Comparison of ENCODE assay signal across 9 cellular contexts in the genomic region with DNA sequence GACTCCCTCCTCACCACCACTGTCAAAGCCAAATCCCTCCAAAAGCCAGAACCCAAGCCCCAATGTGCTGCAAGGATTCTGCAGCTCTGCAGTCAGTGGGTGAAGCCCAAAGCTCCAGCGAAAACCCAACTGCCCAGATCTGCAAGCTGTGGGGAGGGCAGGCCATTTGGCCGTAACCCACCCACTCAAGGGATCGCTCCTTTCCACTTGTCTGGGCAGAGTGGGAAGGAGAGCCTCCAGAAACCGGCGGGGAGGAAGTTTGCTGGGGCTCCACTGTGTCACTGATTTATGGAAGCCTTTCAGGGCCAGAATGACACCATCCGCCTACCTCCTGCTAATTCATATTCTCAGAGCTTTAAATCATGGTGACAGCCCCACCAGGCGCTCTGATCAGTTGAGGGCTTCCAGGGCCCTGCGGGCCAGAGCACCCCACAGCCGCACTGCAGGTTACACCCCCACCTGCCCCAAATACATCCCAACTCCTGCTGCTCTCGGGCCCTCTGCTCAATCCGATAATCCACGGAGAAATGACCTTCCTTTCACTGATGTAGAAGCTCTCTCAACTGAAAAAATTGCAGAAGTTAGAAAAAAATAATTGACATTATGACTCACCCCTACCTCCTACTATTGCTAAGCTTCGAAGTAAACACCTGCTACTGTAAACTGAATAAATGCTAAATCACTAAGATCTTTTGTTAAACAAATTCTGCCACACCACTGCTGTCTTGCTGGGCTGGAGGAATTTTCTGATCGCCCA. TPM values are rescaled to one million over a fixed set of nuclear protein-coding genes. Genes with fewer than 3 reads are reported as not detected.
DNase-seq lines count a peak whose midpoint lies in the region; ATAC-seq and TF ChIP-seq lines count a peak whose summit lies in the region.
"Had no signal": no experiment of that assay in that cellular context is flagged by ENCODE, and none has a peak within 500 bp of the region (broad histone marks: within the 10 kb centered on the region; RNA-seq: fewer than 3 reads in every experiment).

No MANE protein-coding gene starts in this region.

- H3K4me1 ChIP-seq in CD8-positive, alpha-beta T cell (ENCODE audit: insufficient read depth, low read length): no peaks in the 10 kb centered on the region

- intact Hi-C loops in CD8-positive, alpha-beta T cell (cut with DNase I, micrococcal nuclease): no loop called here

- no peaks in the 10 kb centered on the region for H3K9me3 ChIP-seq in CD8-positive, alpha-beta T cell (ENCODE audit: low read length)

- no peaks in the 10 kb centered on the region for H3K36me3 Mint-ChIP-seq in brain
- H3K36me3 Mint-ChIP-seq in progenitor cell of endocrine pancreas (ENCODE audit: insufficient read depth): no peaks in the 10 kb centered on the region
- H3K36me3 Mint-ChIP-seq in CD8-positive, alpha-beta T cell: no peaks in the 10 kb centered on the region
- H3K36me3 Mint-ChIP-seq: activated naive CD8-positive, alpha-beta T cell had no signal

- TF ChIP-seq CTCF in brain (conservative IDR thresholded peaks at IDR 0.05): no peak
- no peak for TF ChIP-seq CTCF in progenitor cell of endocrine pancreas (IDR thresholded peaks at IDR 0.05; ENCODE audit: unreplicated experiment)
- TF ChIP-seq CTCF in CD8-positive, alpha-beta T cell (IDR thresholded peaks at IDR 0.05): no peak

- DNase-seq in progenitor cell of endocrine pancreas (ENCODE audit: low spot score, unreplicated experiment) (no peak), epidermal melanocyte (ENCODE audit: insufficient read length, low spot score) (no peak)
- DNase-seq in activated CD4-positive, alpha-beta T cell treated with anti-CD3 and anti-CD28 coated beads for 1 hour: no peak
- DNase-seq in CD8-positive, alpha-beta T cell: no peak

- H3K4me1 Mint-ChIP-seq in brain (peaks cover 48% of the 10 kb centered on the region), progenitor cell of endocrine pancreas (ENCODE audit: low read depth) (peaks cover 39% of the 10 kb centered on the region)
- H3K4me1 Mint-ChIP-seq in CD8-positive, alpha-beta T cell (ENCODE audit: low read depth): peaks cover 14% of the 10 kb centered on the region

- H3K36me3 ChIP-seq in CD8-positive, alpha-beta T cell (ENCODE audit: insufficient read depth, low read length): no peaks in the 10 kb centered on the region

- H3K27me3 Mint-ChIP-seq in brain (peaks cover 19% of the 10 kb centered on the region), progenitor cell of endocrine pancreas (peaks cover 6% of the 10 kb centered on the region)
- H3K27me3 Mint-ChIP-seq in CD8-positive, alpha-beta T cell (ENCODE audit: low read depth): peaks cover 9% of the 10 kb centered on the region
- H3K27me3 Mint-ChIP-seq: activated naive CD8-positive, alpha-beta T cell had no signal

- H3K4me3 Mint-ChIP-seq in brain (peak overlapping the region in 4 of 5 experiments; percentile 10 to 60 (median 44)), progenitor cell of endocrine pancreas (ENCODE audit: low read depth) (no peak overlapping the region)
- H3K4me3 Mint-ChIP-seq in CD8-positive, alpha-beta T cell: no peak overlapping the region

- CTCF ChIA-PET in CD8-positive, alpha-beta T cell (lab: Charles Lee): interaction anchor here (0.6 to 7.6 kb wide), 7 partner anchors 26 to 566 kb away, joined by 3 to 140 read pairs (median 59); a partner anchor contains a TSS

- H3K27me3 ChIP-seq in CD8-positive, alpha-beta T cell (ENCODE audit: insufficient read depth, low read length): no peaks in the 10 kb centered on the region

- ATAC-seq in GM18520 (IDR thresholded peaks at IDR 0.05; ENCODE audit: unreplicated experiment) (peak; percentile 48), HG03442 (IDR thresholded peaks at IDR 0.05; ENCODE audit: unreplicated experiment) (peak; percentile 60), GM18519 (IDR thresholded peaks at IDR 0.05; ENCODE audit: low FRiP score, unreplicated experiment) (no peak)
- ATAC-seq in CD8-positive, alpha-beta T cell: no peak

- H3K27ac Mint-ChIP-seq in brain (peak overlapping the region in 4 of 5 experiments; percentile 41 to 86 (median 68)), progenitor cell of endocrine pancreas (peak overlapping the region; percentile 65)
- H3K27ac Mint-ChIP-seq in CD8-positive, alpha-beta T cell: no peak overlapping the region
- H3K27ac Mint-ChIP-seq: activated naive CD8-positive, alpha-beta T cell had no signal

- no peak overlapping the region for H3K27ac ChIP-seq in CD8-positive, alpha-beta T cell (ENCODE audit: low read depth, low read length)

- no peak overlapping the region for H3K4me3 ChIP-seq in CD8-positive, alpha-beta T cell (ENCODE audit: low read depth, low read length)

- POLR2A ChIA-PET in CD8-positive, alpha-beta T cell (lab: Charles Lee): interaction anchor here (2.3 kb wide), 1 partner anchor 24 kb away, joined by 12 read pairs; no protein-coding TSS in a partner anchor

- H3K9me3 Mint-ChIP-seq in brain (peaks cover 0 to 5% (median 0%) of the 10 kb centered on the region in 5 experiments), progenitor cell of endocrine pancreas (ENCODE audit: low read depth) (no peaks in the 10 kb centered on the region)
- no peaks in the 10 kb centered on the region for H3K9me3 Mint-ChIP-seq in CD8-positive, alpha-beta T cell

RNA-seq across cellular contexts. Expression of a gene that starts 40.6 kb away (rescaled TPM):
- polyA plus RNA-seq in brain (ENCODE audit: insufficient read depth, low read depth, low replicate concordance): 42.1 TPM
- 127 and 130 TPM in 2 replicates for total RNA-seq in progenitor cell of endocrine pancreas
- 10 to 100 TPM; 26.7 to 29.7 TPM for total RNA-seq in CD8-positive, alpha-beta T cell

Comparison
In these comparisons a context has a peak if more than half of its experiments do, and no peak if none do; other contexts are left out.
1. ATAC-seq: peak in GM18520 (single experiment) and HG03442 (single experiment); none in GM18519 (single experiment) and CD8-positive, alpha-beta T cell (single experiment).
2. H3K4me3 Mint-ChIP-seq: peak in brain (4 of 5); none in progenitor cell of endocrine pancreas (single experiment) and CD8-positive, alpha-beta T cell (single experiment).